ENCODE assay signal across 3 cellular contexts in the genomic region with DNA sequence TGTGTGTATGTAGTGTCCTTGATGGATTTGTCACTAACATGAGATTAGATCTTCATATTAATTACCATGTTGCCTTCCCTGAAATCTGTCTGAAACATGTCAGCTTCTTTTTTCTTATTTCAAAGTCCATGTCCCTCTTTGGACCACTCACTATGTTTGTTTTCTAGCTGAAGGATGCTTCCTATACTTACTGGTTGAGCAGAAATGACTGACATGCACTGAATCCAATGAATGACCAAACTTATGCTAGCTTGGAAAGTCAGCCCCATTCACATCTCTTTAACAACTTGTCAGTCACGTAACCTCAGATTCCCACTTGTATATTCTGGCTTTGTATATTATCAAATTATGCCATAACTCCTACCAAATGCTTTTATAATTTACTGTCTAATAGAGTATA.
TF ChIP-seq lines count a peak whose summit lies in the region.

No MANE protein-coding gene starts in this region.

TF ChIP-seq in HEK293T, 16 proteins besides CTCF, POLR2A, EP300 and RAD21:
- TF ChIP-seq LEF1 (IDR thresholded peaks at IDR 0.05; ENCODE audit: borderline replicate concordance) = no peak
- no peak for TF ChIP-seq TARDBP (IDR thresholded peaks at IDR 0.05)
- no peak for TF ChIP-seq L3MBTL2 (conservative IDR thresholded peaks at IDR 0.05)
- TF ChIP-seq PKNOX1 (IDR thresholded peaks at IDR 0.05) = peak; percentile 66
TF ChIP-seq in HEK293T: peak in this region for 1.

TF ChIP-seq in GM12878, 131 proteins besides CTCF, POLR2A, EP300 and RAD21:
- TF ChIP-seq NR2C2 (IDR thresholded peaks at IDR 0.05; ENCODE audit: borderline replicate concordance, control insufficient read depth, insufficient read length, low read depth) = no peak
- no peak for TF ChIP-seq RAD51 (IDR thresholded peaks at IDR 0.05)
- TF ChIP-seq SREBF2 (IDR thresholded peaks at IDR 0.05; ENCODE audit: low read length) = no peak
- TF ChIP-seq RELB (IDR thresholded peaks at IDR 0.05; ENCODE audit: low read depth) = no peak
- no peak for TF ChIP-seq IKZF1 (conservative IDR thresholded peaks at IDR 0.05)
- no peak for TF ChIP-seq RBBP5 (conservative IDR thresholded peaks at IDR 0.05)
- no peak for TF ChIP-seq EED (IDR thresholded peaks at IDR 0.05; ENCODE audit: low read depth)
- peak; percentile 44; the same call in 1 of the 2 replicates for TF ChIP-seq PKNOX1 (IDR thresholded peaks at IDR 0.05)
- no peak for TF ChIP-seq EGR1 (IDR thresholded peaks at IDR 0.05; ENCODE audit: borderline replicate concordance in 1 of 2, low read depth in 2 of 2, low read length in 2 of 2)

TF ChIP-seq in K562, 482 proteins besides CTCF, POLR2A, EP300 and RAD21 (continues in another document):
- TF ChIP-seq, protein P1, sequence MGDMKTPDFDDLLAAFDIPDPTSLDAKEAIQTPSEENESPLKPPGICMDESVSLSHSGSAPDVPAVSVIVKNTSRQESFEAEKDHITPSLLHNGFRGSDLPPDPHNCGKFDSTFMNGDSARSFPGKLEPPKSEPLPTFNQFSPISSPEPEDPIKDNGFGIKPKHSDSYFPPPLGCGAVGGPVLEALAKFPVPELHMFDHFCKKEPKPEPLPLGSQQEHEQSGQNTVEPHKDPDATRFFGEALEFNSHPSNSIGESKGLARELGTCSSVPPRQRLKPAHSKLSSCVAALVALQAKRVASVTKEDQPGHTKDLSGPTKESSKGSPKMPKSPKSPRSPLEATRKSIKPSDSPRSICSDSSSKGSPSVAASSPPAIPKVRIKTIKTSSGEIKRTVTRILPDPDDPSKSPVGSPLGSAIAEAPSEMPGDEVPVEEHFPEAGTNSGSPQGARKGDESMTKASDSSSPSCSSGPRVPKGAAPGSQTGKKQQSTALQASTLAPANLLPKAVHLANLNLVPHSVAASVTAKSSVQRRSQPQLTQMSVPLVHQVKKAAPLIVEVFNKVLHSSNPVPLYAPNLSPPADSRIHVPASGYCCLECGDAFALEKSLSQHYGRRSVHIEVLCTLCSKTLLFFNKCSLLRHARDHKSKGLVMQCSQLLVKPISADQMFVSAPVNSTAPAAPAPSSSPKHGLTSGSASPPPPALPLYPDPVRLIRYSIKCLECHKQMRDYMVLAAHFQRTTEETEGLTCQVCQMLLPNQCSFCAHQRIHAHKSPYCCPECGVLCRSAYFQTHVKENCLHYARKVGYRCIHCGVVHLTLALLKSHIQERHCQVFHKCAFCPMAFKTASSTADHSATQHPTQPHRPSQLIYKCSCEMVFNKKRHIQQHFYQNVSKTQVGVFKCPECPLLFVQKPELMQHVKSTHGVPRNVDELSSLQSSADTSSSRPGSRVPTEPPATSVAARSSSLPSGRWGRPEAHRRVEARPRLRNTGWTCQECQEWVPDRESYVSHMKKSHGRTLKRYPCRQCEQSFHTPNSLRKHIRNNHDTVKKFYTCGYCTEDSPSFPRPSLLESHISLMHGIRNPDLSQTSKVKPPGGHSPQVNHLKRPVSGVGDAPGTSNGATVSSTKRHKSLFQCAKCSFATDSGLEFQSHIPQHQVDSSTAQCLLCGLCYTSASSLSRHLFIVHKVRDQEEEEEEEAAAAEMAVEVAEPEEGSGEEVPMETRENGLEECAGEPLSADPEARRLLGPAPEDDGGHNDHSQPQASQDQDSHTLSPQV (IDR thresholded peaks at IDR 0.05) = no peak
- TF ChIP-seq MTA2 (IDR thresholded peaks at IDR 0.05; ENCODE audit: low read depth) = no peak
- TF ChIP-seq E2F6 (IDR thresholded peaks at IDR 0.05; ENCODE audit: borderline replicate concordance in 1 of 2, extremely low read depth in 1 of 2, insufficient read depth in 1 of 2, insufficient read length in 1 of 2, low read depth in 1 of 2, low read length in 1 of 2, poor library complexity in 1 of 2, severe bottlenecking in 1 of 2) = no peak
- TF ChIP-seq, protein P2, sequence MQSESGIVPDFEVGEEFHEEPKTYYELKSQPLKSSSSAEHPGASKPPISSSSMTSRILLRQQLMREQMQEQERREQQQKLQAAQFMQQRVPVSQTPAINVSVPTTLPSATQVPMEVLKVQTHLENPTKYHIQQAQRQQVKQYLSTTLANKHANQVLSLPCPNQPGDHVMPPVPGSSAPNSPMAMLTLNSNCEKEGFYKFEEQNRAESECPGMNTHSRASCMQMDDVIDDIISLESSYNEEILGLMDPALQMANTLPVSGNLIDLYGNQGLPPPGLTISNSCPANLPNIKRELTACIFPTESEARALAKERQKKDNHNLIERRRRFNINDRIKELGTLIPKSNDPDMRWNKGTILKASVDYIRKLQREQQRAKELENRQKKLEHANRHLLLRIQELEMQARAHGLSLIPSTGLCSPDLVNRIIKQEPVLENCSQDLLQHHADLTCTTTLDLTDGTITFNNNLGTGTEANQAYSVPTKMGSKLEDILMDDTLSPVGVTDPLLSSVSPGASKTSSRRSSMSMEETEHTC (IDR thresholded peaks at IDR 0.05) = no peak
- TF ChIP-seq, protein P3, sequence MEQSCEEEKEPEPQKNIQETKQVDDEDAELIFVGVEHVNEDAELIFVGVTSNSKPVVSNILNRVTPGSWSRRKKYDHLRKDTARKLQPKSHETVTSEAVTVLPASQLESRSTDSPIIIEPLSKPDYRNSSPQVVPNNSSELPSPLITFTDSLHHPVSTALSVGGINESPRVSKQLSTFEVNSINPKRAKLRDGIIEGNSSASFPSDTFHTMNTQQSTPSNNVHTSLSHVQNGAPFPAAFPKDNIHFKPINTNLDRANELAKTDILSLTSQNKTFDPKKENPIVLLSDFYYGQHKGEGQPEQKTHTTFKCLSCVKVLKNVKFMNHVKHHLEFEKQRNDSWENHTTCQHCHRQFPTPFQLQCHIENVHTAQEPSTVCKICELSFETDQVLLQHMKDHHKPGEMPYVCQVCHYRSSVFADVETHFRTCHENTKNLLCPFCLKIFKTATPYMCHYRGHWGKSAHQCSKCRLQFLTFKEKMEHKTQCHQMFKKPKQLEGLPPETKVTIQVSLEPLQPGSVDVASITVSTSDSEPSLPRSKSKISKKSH (CRISPR knock-in tag; IDR thresholded peaks at IDR 0.05) = no peak
- peak; percentile 90 for TF ChIP-seq PKNOX1 (IDR thresholded peaks at IDR 0.05)
- TF ChIP-seq RBM25 (IDR thresholded peaks at IDR 0.05; ENCODE audit: low read depth, low read length, severe bottlenecking) = peak; percentile 19
- no peak for TF ChIP-seq ZNF57 (CRISPR knock-in tag; IDR thresholded peaks at IDR 0.05)
- no peak for TF ChIP-seq CBFB (CRISPR knock-in tag; IDR thresholded peaks at IDR 0.05)
- no peak for TF ChIP-seq PHF21A (IDR thresholded peaks at IDR 0.05; ENCODE audit: borderline replicate concordance, low read depth)
- no peak for TF ChIP-seq TCF3 (CRISPR knock-in tag; IDR thresholded peaks at IDR 0.05)
- TF ChIP-seq CBX1 (IDR thresholded peaks at IDR 0.05; ENCODE audit: low read depth) = no peak
- no peak for TF ChIP-seq ZNF589 (CRISPR knock-in tag; IDR thresholded peaks at IDR 0.05; ENCODE audit: low read depth)
- TF ChIP-seq PTRF (tag; IDR thresholded peaks at IDR 0.05) = no peak
- TF ChIP-seq, protein P4, sequence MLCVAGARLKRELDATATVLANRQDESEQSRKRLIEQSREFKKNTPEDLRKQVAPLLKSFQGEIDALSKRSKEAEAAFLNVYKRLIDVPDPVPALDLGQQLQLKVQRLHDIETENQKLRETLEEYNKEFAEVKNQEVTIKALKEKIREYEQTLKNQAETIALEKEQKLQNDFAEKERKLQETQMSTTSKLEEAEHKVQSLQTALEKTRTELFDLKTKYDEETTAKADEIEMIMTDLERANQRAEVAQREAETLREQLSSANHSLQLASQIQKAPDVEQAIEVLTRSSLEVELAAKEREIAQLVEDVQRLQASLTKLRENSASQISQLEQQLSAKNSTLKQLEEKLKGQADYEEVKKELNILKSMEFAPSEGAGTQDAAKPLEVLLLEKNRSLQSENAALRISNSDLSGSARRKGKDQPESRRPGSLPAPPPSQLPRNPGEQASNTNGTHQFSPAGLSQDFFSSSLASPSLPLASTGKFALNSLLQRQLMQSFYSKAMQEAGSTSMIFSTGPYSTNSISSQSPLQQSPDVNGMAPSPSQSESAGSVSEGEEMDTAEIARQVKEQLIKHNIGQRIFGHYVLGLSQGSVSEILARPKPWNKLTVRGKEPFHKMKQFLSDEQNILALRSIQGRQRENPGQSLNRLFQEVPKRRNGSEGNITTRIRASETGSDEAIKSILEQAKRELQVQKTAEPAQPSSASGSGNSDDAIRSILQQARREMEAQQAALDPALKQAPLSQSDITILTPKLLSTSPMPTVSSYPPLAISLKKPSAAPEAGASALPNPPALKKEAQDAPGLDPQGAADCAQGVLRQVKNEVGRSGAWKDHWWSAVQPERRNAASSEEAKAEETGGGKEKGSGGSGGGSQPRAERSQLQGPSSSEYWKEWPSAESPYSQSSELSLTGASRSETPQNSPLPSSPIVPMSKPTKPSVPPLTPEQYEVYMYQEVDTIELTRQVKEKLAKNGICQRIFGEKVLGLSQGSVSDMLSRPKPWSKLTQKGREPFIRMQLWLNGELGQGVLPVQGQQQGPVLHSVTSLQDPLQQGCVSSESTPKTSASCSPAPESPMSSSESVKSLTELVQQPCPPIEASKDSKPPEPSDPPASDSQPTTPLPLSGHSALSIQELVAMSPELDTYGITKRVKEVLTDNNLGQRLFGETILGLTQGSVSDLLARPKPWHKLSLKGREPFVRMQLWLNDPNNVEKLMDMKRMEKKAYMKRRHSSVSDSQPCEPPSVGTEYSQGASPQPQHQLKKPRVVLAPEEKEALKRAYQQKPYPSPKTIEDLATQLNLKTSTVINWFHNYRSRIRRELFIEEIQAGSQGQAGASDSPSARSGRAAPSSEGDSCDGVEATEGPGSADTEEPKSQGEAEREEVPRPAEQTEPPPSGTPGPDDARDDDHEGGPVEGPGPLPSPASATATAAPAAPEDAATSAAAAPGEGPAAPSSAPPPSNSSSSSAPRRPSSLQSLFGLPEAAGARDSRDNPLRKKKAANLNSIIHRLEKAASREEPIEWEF (CRISPR knock-in tag; IDR thresholded peaks at IDR 0.05) = no peak
- TF ChIP-seq HNRNPUL1 (IDR thresholded peaks at IDR 0.05; ENCODE audit: low read length) = no peak
- TF ChIP-seq MCM7 (IDR thresholded peaks at IDR 0.05) = no peak
- TF ChIP-seq ZBTB49 (CRISPR knock-in tag; IDR thresholded peaks at IDR 0.05; ENCODE audit: borderline replicate concordance) = no peak
- TF ChIP-seq POLR3G (IDR thresholded peaks at IDR 0.05; ENCODE audit: extremely low read depth, insufficient read length, insufficient replicate concordance) = no peak
- no peak for TF ChIP-seq L3MBTL2 (IDR thresholded peaks at IDR 0.05)
- TF ChIP-seq NR2F6 (CRISPR knock-in tag; IDR thresholded peaks at IDR 0.05) = no peak
- no peak for TF ChIP-seq ZNF174 (CRISPR knock-in tag; IDR thresholded peaks at IDR 0.05)
- TF ChIP-seq CTCFL (IDR thresholded peaks at IDR 0.05; ENCODE audit: borderline replicate concordance, insufficient read depth, low read depth, low read length, poor library complexity, severe bottlenecking) = no peak
- no peak for TF ChIP-seq NKRF (IDR thresholded peaks at IDR 0.05; ENCODE audit: borderline replicate concordance)
